In the genomic region with DNA sequence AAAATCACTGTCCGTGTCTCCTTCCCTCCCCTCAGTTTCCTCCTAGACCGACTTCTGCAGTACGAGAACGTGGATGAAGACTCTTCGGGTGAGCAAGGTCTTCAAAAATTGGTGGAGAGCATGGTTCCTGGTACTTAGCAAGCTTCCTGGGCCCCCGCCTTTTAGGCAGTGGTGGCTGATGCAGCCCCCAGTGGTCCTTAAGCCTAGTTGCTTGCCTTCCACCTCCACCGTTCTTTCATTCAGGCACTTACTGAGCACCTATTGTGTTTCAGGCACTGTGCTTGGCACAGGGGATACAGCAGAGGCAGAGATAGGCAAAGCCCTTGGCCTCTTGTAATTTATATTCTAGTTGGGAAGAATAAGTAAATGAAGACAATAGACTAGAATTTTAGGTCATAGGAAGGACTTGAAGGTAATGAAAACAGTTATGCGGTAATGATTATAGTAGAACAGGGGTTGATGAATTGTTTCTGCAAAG, we compare ENCODE assay signal across 8 cellular contexts. TPM values are rescaled to one million over a fixed set of nuclear protein-coding genes. Genes with fewer than 3 reads are reported as not detected.
DNase-seq lines count a peak whose midpoint lies in the region; ATAC-seq, FAIRE-seq and TF ChIP-seq lines count a peak whose summit lies in the region.

No MANE protein-coding gene starts in this region.

- no peaks in the 10 kb centered on the region for H4K20me1 ChIP-seq in keratinocyte (ENCODE audit: control insufficient read depth, extremely low read depth, insufficient read depth, low read length)

- no peak for DNase-seq in activated CD4-positive, alpha-beta T cell treated with anti-CD3 and anti-CD28 coated beads, Interleukin-2, amount 10 ng/mL, durations not matched to agents 24 days and 14 days
- DNase-seq in activated CD4-positive, alpha-beta T cell treated with anti-CD3 and anti-CD28 coated beads for 1 hour, result no peak
- DNase-seq in keratinocyte (ENCODE audit: low read depth, low spot score) (no peak), testis (no peak), HuH-7.5 (ENCODE audit: low spot score) (no peak), DMS114 treated with DMSO at 0.1 percent for 48 hours (lab: John Stamatoyannopoulos, UW; ENCODE audit: unreplicated experiment) (no peak)

- H3K9me3 Mint-ChIP-seq in activated CD4-positive, alpha-beta T cell treated with anti-CD3 and anti-CD28 coated beads, Interleukin-2, amount 10 ng/mL, durations not matched to agents 24 days and 14 days, result no peaks in the 10 kb centered on the region
- no peaks in the 10 kb centered on the region for H3K9me3 Mint-ChIP-seq in activated T-helper 17 cell treated with anti-CD3 and anti-CD28 coated beads, Interleukin-2, amount 50 U/mL, for 72 hours

- peaks cover 24% of the 10 kb centered on the region for H3K4me1 ChIP-seq in keratinocyte (ENCODE audit: control insufficient read depth, extremely low read depth, insufficient read depth, low read length)
- H3K4me1 ChIP-seq in testis, result peaks cover 17% of the 10 kb centered on the region

- TF ChIP-seq CTCF in keratinocyte (optimal IDR thresholded peaks at IDR 0.05 in 1 of 3, IDR thresholded peaks at IDR 0.05 in 1 of 3, conservative IDR thresholded peaks at IDR 0.05 in 1 of 3; ENCODE audit: extremely low read depth in 1 of 3, insufficient read depth in 2 of 3, low read length in 3 of 3), result no peak
- TF ChIP-seq CTCF in testis (IDR thresholded peaks at IDR 0.05), result no peak

- no peaks in the 10 kb centered on the region for H3K27me3 ChIP-seq in keratinocyte (ENCODE audit: control insufficient read depth, extremely low read depth, insufficient read depth, low read length)
- H3K27me3 ChIP-seq in testis, result no peaks in the 10 kb centered on the region

- H3K27ac Mint-ChIP-seq in activated CD4-positive, alpha-beta T cell treated with anti-CD3 and anti-CD28 coated beads, Interleukin-2, amount 10 ng/mL, durations not matched to agents 24 days and 14 days, result peak overlapping the region; percentile 98
- peak overlapping the region; percentile 95 for H3K27ac Mint-ChIP-seq in activated T-helper 17 cell treated with anti-CD3 and anti-CD28 coated beads, Interleukin-2, amount 50 U/mL, for 72 hours

- peak overlapping the region; percentile 95 for H3K4me3 Mint-ChIP-seq in activated CD4-positive, alpha-beta T cell treated with anti-CD3 and anti-CD28 coated beads, Interleukin-2, amount 10 ng/mL, durations not matched to agents 24 days and 14 days
- peak overlapping the region; percentile 97 for H3K4me3 Mint-ChIP-seq in activated T-helper 17 cell treated with anti-CD3 and anti-CD28 coated beads, Interleukin-2, amount 50 U/mL, for 72 hours

- peaks cover 10% of the 10 kb centered on the region for H3K79me2 ChIP-seq in keratinocyte (ENCODE audit: control insufficient read depth, insufficient read depth, low read length)

- H3K27ac ChIP-seq in keratinocyte (ENCODE audit: control insufficient read depth, insufficient read depth, low read length), result peak overlapping the region; percentile 98
- H3K27ac ChIP-seq in testis, result peak overlapping the region in 1 of 2 donors; percentile 90

- H3K36me3 Mint-ChIP-seq in activated CD4-positive, alpha-beta T cell treated with anti-CD3 and anti-CD28 coated beads, Interleukin-2, amount 10 ng/mL, durations not matched to agents 24 days and 14 days (ENCODE audit: low read depth), result peaks cover 53% of the 10 kb centered on the region
- H3K36me3 Mint-ChIP-seq in activated T-helper 17 cell treated with anti-CD3 and anti-CD28 coated beads, Interleukin-2, amount 50 U/mL, for 72 hours (ENCODE audit: low read depth), result peaks cover 84% of the 10 kb centered on the region

- H3K9me3 ChIP-seq in keratinocyte (ENCODE audit: control insufficient read depth, low read depth, low read length), result no peaks in the 10 kb centered on the region
- H3K9me3 ChIP-seq in testis, result no peaks in the 10 kb centered on the region

- intact Hi-C loops in activated CD4-positive, alpha-beta T cell treated with anti-CD3 and anti-CD28 coated beads, Interleukin-2, amount 10 ng/mL, durations not matched to agents 24 days and 14 days (cut with micrococcal nuclease), result loop anchor here (1.0 to 10.0 kb wide), 12 partner anchors 24 to 1175 kb away; partner anchors contain the start of genes ALDOA, ATXN2L, CDIPT and FBRS
- intact Hi-C loops in testis (cut with DNase I; ENCODE audit: low total_unique reads), result no loop called here

- H3K4me1 Mint-ChIP-seq in activated CD4-positive, alpha-beta T cell treated with anti-CD3 and anti-CD28 coated beads, Interleukin-2, amount 10 ng/mL, durations not matched to agents 24 days and 14 days, result peaks cover 26% of the 10 kb centered on the region
- H3K4me1 Mint-ChIP-seq in activated T-helper 17 cell treated with anti-CD3 and anti-CD28 coated beads, Interleukin-2, amount 50 U/mL, for 72 hours, result peaks cover 26% of the 10 kb centered on the region

- H3K4me2 ChIP-seq in keratinocyte (ENCODE audit: control insufficient read depth, extremely low read depth, insufficient read depth, low read depth, low read length), result peak overlapping the region; percentile 89

- no peak for FAIRE-seq in keratinocyte (lab: Jason Lieb, UNC)

- ATAC-seq in activated T-helper 17 cell treated with anti-CD3 and anti-CD28 coated beads, Interleukin-2, amount 50 U/mL, for 72 hours (replicated peaks), result no peak
- ATAC-seq in esophagus mucosa, result no peak

- WGBS in testis, 2 donors, result 18 to 24% methylated on average over 7 to 8 of the region's 8 CpGs

- dilution Hi-C loops in keratinocyte (cut with MboI; ENCODE audit: extremely low pct_ligation_motif_present, low sequenced_read_pairs), result no loop called here

- no peaks in the 10 kb centered on the region for H3K9me1 ChIP-seq in keratinocyte (ENCODE audit: control insufficient read depth, extremely low read depth, insufficient read depth, low read length)

- peak overlapping the region; percentile 95 for H3K9ac ChIP-seq in keratinocyte (ENCODE audit: control insufficient read depth, extremely low read depth, insufficient read depth, low read length)

- H2AFZ ChIP-seq in keratinocyte (ENCODE audit: control insufficient read depth, low read length), result peak overlapping the region; percentile 86

- H3K27me3 Mint-ChIP-seq in activated CD4-positive, alpha-beta T cell treated with anti-CD3 and anti-CD28 coated beads, Interleukin-2, amount 10 ng/mL, durations not matched to agents 24 days and 14 days, result no peaks in the 10 kb centered on the region
- no peaks in the 10 kb centered on the region for H3K27me3 Mint-ChIP-seq in activated T-helper 17 cell treated with anti-CD3 and anti-CD28 coated beads, Interleukin-2, amount 50 U/mL, for 72 hours

- peaks cover 23 to 33% of the 10 kb centered on the region in 2 experiments for H3K36me3 ChIP-seq in keratinocyte (ENCODE audit: control insufficient read depth in 2 of 2, extremely low read depth in 1 of 2, insufficient read depth in 2 of 2, low read length in 2 of 2)
- no peaks in the 10 kb centered on the region for H3K36me3 ChIP-seq in testis (ENCODE audit: low read depth, missing control alignments)

- peak overlapping the region; percentile 67 to 99 (median 92) for H3K4me3 ChIP-seq in keratinocyte (ENCODE audit: control insufficient read depth in 2 of 3, extremely low read depth in 1 of 3, insufficient read depth in 2 of 3, low read depth in 1 of 3, low read length in 3 of 3)
- peak overlapping the region; percentile 60 to 74 for H3K4me3 ChIP-seq in testis

- TF ChIP-seq POLR2A in testis (IDR thresholded peaks at IDR 0.05), result no peak

RNA-seq across cellular contexts. Expression of gene INO80E, which starts 0.8 kb away (rescaled TPM):
- 129 and 133 TPM in 2 replicates for total RNA-seq in activated CD4-positive, alpha-beta T cell treated with anti-CD3 and anti-CD28 coated beads, Interleukin-2, amount 10 ng/mL, durations not matched to agents 24 days and 14 days
- total RNA-seq in activated T-helper 17 cell treated with anti-CD3 and anti-CD28 coated beads, Interleukin-2, amount 50 U/mL, for 72 hours, result 100 to 1,000 TPM in 1 of 2 donors, 10 to 100 TPM in 1; 77.9 to 116 TPM
- polyA plus RNA-seq in keratinocyte (20.1 to 28.3 TPM (median 26.7 TPM) in 3 replicates), testis (ENCODE audit: insufficient read depth, low read depth, low replicate concordance) (98.1 TPM)
- 32.4 TPM for polyA plus RNA-seq in keratinocyte (2011; ENCODE audit: low read depth)
- 10.1 and 17.5 TPM in 2 replicates for polyA plus RNA-seq in keratinocyte (2011; cell fraction: cytosol; rRNA removed)
- 33.9 and 47.9 TPM in 2 replicates for polyA plus RNA-seq in keratinocyte (2011; cell fraction: nucleus; rRNA removed)
- polyA plus RNA-seq in keratinocyte (2012; ENCODE audit: low replicate concordance), result 27.4 and 54.2 TPM in 2 replicates
- 8.4 to 14.3 TPM (median 8.9 TPM) in 3 replicates for polyA minus RNA-seq in keratinocyte
- 19.0 TPM for polyA minus RNA-seq in keratinocyte (2011; cell fraction: cytosol; rRNA and poly(A)+ RNA removed)
- polyA minus RNA-seq in keratinocyte (2011; cell fraction: nucleus; rRNA and poly(A)+ RNA removed), result 8.1 and 8.5 TPM in 2 replicates
- total RNA-seq in testis (10 to 100 TPM; 64.0 to 72.3 TPM), esophagus mucosa (37.0 TPM)

RNA-seq across cellular contexts. Expression of gene HIRIP3, which starts 1.4 kb away (rescaled TPM):
- total RNA-seq in activated CD4-positive, alpha-beta T cell treated with anti-CD3 and anti-CD28 coated beads, Interleukin-2, amount 10 ng/mL, durations not matched to agents 24 days and 14 days, result 45.9 and 47.7 TPM in 2 replicates
- 10 to 100 TPM; 23.9 to 34.1 TPM for total RNA-seq in activated T-helper 17 cell treated with anti-CD3 and anti-CD28 coated beads, Interleukin-2, amount 50 U/mL, for 72 hours
- 4.1 to 4.8 TPM (median 4.6 TPM) in 3 replicates for polyA plus RNA-seq in keratinocyte
- polyA plus RNA-seq in keratinocyte (2011; ENCODE audit: low read depth), result 3.5 TPM
- 3.5 and 5.4 TPM in 2 replicates for polyA plus RNA-seq in keratinocyte (2011; cell fraction: cytosol; rRNA removed)
- polyA plus RNA-seq in keratinocyte (2011; cell fraction: nucleus; rRNA removed), result 3.0 and 5.2 TPM in 2 replicates
- 4.2 and 7.3 TPM in 2 replicates for polyA plus RNA-seq in keratinocyte (2012; ENCODE audit: low replicate concordance)
- polyA minus RNA-seq in keratinocyte, result 1.9 to 3.7 TPM (median 3.1 TPM) in 3 replicates
- 6.1 TPM for polyA minus RNA-seq in keratinocyte (2011; cell fraction: cytosol; rRNA and poly(A)+ RNA removed)
- 3.0 and 3.3 TPM in 2 replicates for polyA minus RNA-seq in keratinocyte (2011; cell fraction: nucleus; rRNA and poly(A)+ RNA removed)
- 10 to 100 TPM; 32.1 to 40.2 TPM for total RNA-seq in testis
- 57.3 TPM for polyA plus RNA-seq in testis (ENCODE audit: insufficient read depth, low read depth, low replicate concordance)
- total RNA-seq in esophagus mucosa, result 7.1 TPM

RNA-seq across cellular contexts. Expression of gene DOC2A, which starts 14.0 kb away (rescaled TPM):
- 2.7 and 3.2 TPM in 2 replicates for total RNA-seq in activated CD4-positive, alpha-beta T cell treated with anti-CD3 and anti-CD28 coated beads, Interleukin-2, amount 10 ng/mL, durations not matched to agents 24 days and 14 days
- 1 to 10 TPM in 1 of 2 donors, under 1 TPM in 1; 0.19 to 1.0 TPM for total RNA-seq in activated T-helper 17 cell treated with anti-CD3 and anti-CD28 coated beads, Interleukin-2, amount 50 U/mL, for 72 hours
- polyA plus RNA-seq in keratinocyte (0.10 to 0.41 TPM (median 0.26 TPM) in 3 replicates), testis (ENCODE audit: insufficient read depth, low read depth, low replicate concordance) (75.1 TPM)
- not detected for polyA plus RNA-seq in keratinocyte (2011; ENCODE audit: low read depth)
- polyA plus RNA-seq in keratinocyte (2011; cell fraction: cytosol; rRNA removed), result 0.06 and 0.17 TPM in 2 replicates
- polyA plus RNA-seq in keratinocyte (2011; cell fraction: nucleus; rRNA removed), result 1.8 and 2.0 TPM in 2 replicates
- 0.24 TPM in 1 of 2 replicates, not detected in the other for polyA plus RNA-seq in keratinocyte (2012; ENCODE audit: low replicate concordance)
- polyA minus RNA-seq in keratinocyte, result not detected in 3 replicates
- polyA minus RNA-seq in keratinocyte (2011; cell fraction: cytosol; rRNA and poly(A)+ RNA removed), result not detected
- polyA minus RNA-seq in keratinocyte (2011; cell fraction: nucleus; rRNA and poly(A)+ RNA removed), result 0.31 and 0.53 TPM in 2 replicates
- total RNA-seq in testis (10 to 100 TPM; 28.3 to 45.3 TPM), esophagus mucosa (0.20 TPM)

RNA-seq across cellular contexts. Expression of gene TAOK2, which starts 23.1 kb away (rescaled TPM):
- 35.8 and 38.7 TPM in 2 replicates for total RNA-seq in activated CD4-positive, alpha-beta T cell treated with anti-CD3 and anti-CD28 coated beads, Interleukin-2, amount 10 ng/mL, durations not matched to agents 24 days and 14 days
- total RNA-seq in activated T-helper 17 cell treated with anti-CD3 and anti-CD28 coated beads, Interleukin-2, amount 50 U/mL, for 72 hours, result 10 to 100 TPM; 34.9 to 44.0 TPM
- polyA plus RNA-seq in keratinocyte, result 13.8 to 20.1 TPM (median 15.4 TPM) in 3 replicates
- polyA plus RNA-seq in keratinocyte (2011; ENCODE audit: low read depth), result 9.0 TPM
- polyA plus RNA-seq in keratinocyte (2011; cell fraction: cytosol; rRNA removed), result 4.8 and 9.4 TPM in 2 replicates
- polyA plus RNA-seq in keratinocyte (2011; cell fraction: nucleus; rRNA removed), result 35.1 and 37.7 TPM in 2 replicates
- 10.6 and 21.5 TPM in 2 replicates for polyA plus RNA-seq in keratinocyte (2012; ENCODE audit: low replicate concordance)
- 20.1 to 25.0 TPM (median 23.6 TPM) in 3 replicates for polyA minus RNA-seq in keratinocyte
- 24.4 TPM for polyA minus RNA-seq in keratinocyte (2011; cell fraction: cytosol; rRNA and poly(A)+ RNA removed)
- polyA minus RNA-seq in keratinocyte (2011; cell fraction: nucleus; rRNA and poly(A)+ RNA removed), result 26.7 and 29.9 TPM in 2 replicates
- 100 to 1,000 TPM; 126 to 140 TPM for total RNA-seq in testis
- polyA plus RNA-seq in testis (ENCODE audit: insufficient read depth, low read depth, low replicate concordance), result 66.5 TPM
- 17.7 TPM for total RNA-seq in esophagus mucosa

RNA-seq across cellular contexts. Expression of gene C16orf92, which starts 26.2 kb away (rescaled TPM):
- not detected in 2 replicates for total RNA-seq in activated CD4-positive, alpha-beta T cell treated with anti-CD3 and anti-CD28 coated beads, Interleukin-2, amount 10 ng/mL, durations not matched to agents 24 days and 14 days
- total RNA-seq in activated T-helper 17 cell treated with anti-CD3 and anti-CD28 coated beads, Interleukin-2, amount 50 U/mL, for 72 hours, result not detected
- polyA plus RNA-seq in keratinocyte (not detected in 3 replicates), testis (ENCODE audit: insufficient read depth, low read depth, low replicate concordance) (20.3 TPM)
- polyA plus RNA-seq in keratinocyte (2011; ENCODE audit: low read depth), result not detected
- not detected in 2 replicates for polyA plus RNA-seq in keratinocyte (2011; cell fraction: cytosol; rRNA removed)
- not detected in 2 replicates for polyA plus RNA-seq in keratinocyte (2011; cell fraction: nucleus; rRNA removed)
- not detected in 2 replicates for polyA plus RNA-seq in keratinocyte (2012; ENCODE audit: low replicate concordance)
- not detected in 3 replicates for polyA minus RNA-seq in keratinocyte
- polyA minus RNA-seq in keratinocyte (2011; cell fraction: cytosol; rRNA and poly(A)+ RNA removed), result not detected
- not detected in 2 replicates for polyA minus RNA-seq in keratinocyte (2011; cell fraction: nucleus; rRNA and poly(A)+ RNA removed)
- total RNA-seq in testis (10 to 100 TPM; 12.4 to 91.3 TPM), esophagus mucosa (not detected)
